In genomic region chr2:67294218-67294617, GRCh38 we compare ENCODE assay signal across 31 cellular contexts.
"Had no signal": no experiment of that assay in that cellular context is flagged by ENCODE, and none has a peak within 500 bp of the region (broad histone marks: within the 10 kb centered on the region; RNA-seq: fewer than 3 reads in every experiment).

No MANE protein-coding gene starts in this region.

- ATAC-seq: activated CD8-positive, alpha-beta T cell treated with anti-CD3 and anti-CD28 coated beads for 36 hours; activated naive CD4-positive, alpha-beta T cell treated with anti-CD3 and anti-CD28 coated beads, Interleukin-2, amount 50 U/mL, for 72 hours; activated T-cell treated with anti-CD3 and anti-CD28 coated beads, Interleukin-2, amount 50 U/mL, for 4 hours; activated T-cell treated with anti-CD3 and anti-CD28 coated beads, Interleukin-2, amount 50 U/mL, for 72 hours; activated T-helper 17 cell treated with anti-CD3 and anti-CD28 coated beads, Interleukin-2, amount 50 U/mL, for 72 hours; body of pancreas had no signal

- H3K4me3 ChIP-seq: adrenal gland, body of pancreas, breast epithelium had no signal

- DNase-seq: activated B cell treated with CpG ODN at 0.5 μM for 24 hours; activated CD4-positive, alpha-beta memory T cell treated with anti-CD3 and anti-CD28 coated beads for 36 hours; activated CD4-positive, alpha-beta T cell treated with anti-CD3 and anti-CD28 coated beads for 4 hours; activated CD4-positive, alpha-beta T cell treated with anti-CD3 and anti-CD28 coated beads, Interleukin-2, amount 10 ng/mL, durations not matched to agents 24 days and 14 days; activated CD4-positive, alpha-beta T cell treated with anti-CD3 and anti-CD28 coated beads, Interleukin-2, amount 50 U/mL, for 1 hour; activated CD4-positive, alpha-beta T cell treated with anti-CD3 and anti-CD28 coated beads, Interleukin-2, amount 50 U/mL, for 4 hours; activated CD4-positive, CD25-positive, alpha-beta regulatory T cell treated with anti-CD3 and anti-CD28 coated beads, Interleukin-2, amount 50 U/mL, for 72 hours; activated CD8-positive, alpha-beta memory T cell treated with anti-CD3 and anti-CD28 coated beads, Interleukin-2, amount 50 U/mL, for 4 hours; activated CD8-positive, alpha-beta T cell treated with anti-CD3 and anti-CD28 coated beads for 36 hours; activated effector memory CD4-positive, alpha-beta T cell treated with anti-CD3 and anti-CD28 coated beads, Interleukin-2, amount 50 U/mL, for 16 hours; activated gamma-delta T cell treated with Interleukin-2 at 50 U/mL for 16 hours; activated naive CD4-positive, alpha-beta T cell; activated naive CD4-positive, alpha-beta T cell treated with anti-CD3 and anti-CD28 coated beads for 36 hours; activated naive CD4-positive, alpha-beta T cell treated with anti-CD3 and anti-CD28 coated beads, Interleukin-2, amount 50 U/mL, for 16 hours; activated naive CD8-positive, alpha-beta T cell treated with anti-CD3 and anti-CD28 coated beads for 36 hours; activated T-cell treated with anti-CD3 and anti-CD28 coated beads for 4 hours; activated T-cell treated with anti-CD3 and anti-CD28 coated beads, Interleukin-2, amount 50 U/mL, for 1 hour; activated T-cell treated with anti-CD3 and anti-CD28 coated beads, Interleukin-2, amount 50 U/mL, for 4 hours; activated T-cell treated with anti-CD3 and anti-CD28 coated beads, Interleukin-2, amount 50 U/mL, for 72 hours; adrenal gland; amniotic stem cell; aorta; body of pancreas; brain microvascular endothelial cell; central memory CD4-positive, alpha-beta T cell; T-helper 1 cell; T-helper 2 cell; T-helper 9 cell had no signal

- H3K36me3 ChIP-seq: adrenal gland, brain microvascular endothelial cell, breast epithelium had no signal

- H3K27ac ChIP-seq: adrenal gland, body of pancreas, brain microvascular endothelial cell, breast epithelium had no signal

- H3K4me1 ChIP-seq: adrenal gland, body of pancreas, breast epithelium had no signal

- H3K9me3 ChIP-seq: adrenal gland, body of pancreas, breast epithelium had no signal

- H3K27me3 ChIP-seq: adrenal gland, body of pancreas, brain microvascular endothelial cell, breast epithelium had no signal
